In genomic region chr3:49513494-49514179, GRCh38 we compare ENCODE assay signal across 16 cellular contexts. TPM values are rescaled to one million over a fixed set of nuclear protein-coding genes. Genes with fewer than 3 reads are reported as not detected.
A peak's percentile ranks its signal among the peaks of the same experiment; 100 is the strongest.
DNase-seq lines count a peak whose midpoint lies in the region; ATAC-seq, FAIRE-seq and TF ChIP-seq lines count a peak whose summit lies in the region.
"Had no signal": no experiment of that assay in that cellular context is flagged by ENCODE, and none has a peak within 500 bp of the region (broad histone marks: within the 10 kb centered on the region; RNA-seq: fewer than 3 reads in every experiment).

No MANE protein-coding gene starts in this region.

- H3K4me3 Mint-ChIP-seq in Calu3 (ENCODE audit: low read depth, unreplicated experiment) (no peak overlapping the region), astrocyte (ENCODE audit: unreplicated experiment) (no peak overlapping the region)

- H3K36me3 Mint-ChIP-seq in Calu3 (ENCODE audit: insufficient read depth, unreplicated experiment) = peaks cover 50% of the 10 kb centered on the region
- H3K36me3 Mint-ChIP-seq in astrocyte (ENCODE audit: low read depth, unreplicated experiment) = peaks cover 20% of the 10 kb centered on the region

- in situ Hi-C loops in gastrocnemius medialis (cut with MboI; ENCODE audit: low sequenced_read_pairs in 4 of 4) = no loop called here

- H3K36me3 ChIP-seq in astrocyte (ENCODE audit: insufficient read depth, low read length) (peaks cover 16% of the 10 kb centered on the region), liver (ENCODE audit: control insufficient read depth in 4 of 4, insufficient read depth in 3 of 4, low read depth in 1 of 4, low read length in 3 of 4) (peaks cover 3 to 9% (median 8%) of the 10 kb centered on the region in 4 donors), gastrocnemius medialis (peaks cover 0 to 36% of the 10 kb centered on the region in 2 donors), Karpas-422 (ENCODE audit: insufficient read depth, low read length) (peaks cover 16% of the 10 kb centered on the region; the same call in 1 of the 2 replicates)

- no peak overlapping the region for H3K9ac ChIP-seq in astrocyte (ENCODE audit: low read length)
- H3K9ac ChIP-seq in liver (ENCODE audit: low read depth in 1 of 2, low read length in 2 of 2) = no peak overlapping the region
- H3K9ac ChIP-seq in Karpas-422 (ENCODE audit: low read length) = no peak overlapping the region

- peak; percentile 20 for FAIRE-seq in astrocyte (lab: Jason Lieb, UNC)
- FAIRE-seq: K562 had no signal

- H3K27ac Mint-ChIP-seq in Calu3 (ENCODE audit: unreplicated experiment) (peak overlapping the region; percentile 39), astrocyte (ENCODE audit: unreplicated experiment) (no peak overlapping the region)

- H3K79me2 ChIP-seq in astrocyte (ENCODE audit: insufficient read depth, low read length) = no peaks in the 10 kb centered on the region
- H3K79me2 ChIP-seq in Karpas-422 (ENCODE audit: low read length) = peaks cover 25% of the 10 kb centered on the region

- TF ChIP-seq CTCF in Calu3 (IDR thresholded peaks at IDR 0.05; ENCODE audit: unreplicated experiment) (no peak), astrocyte (IDR thresholded peaks at IDR 0.05; ENCODE audit: insufficient read depth, low read depth, low read length) (no peak), liver (IDR thresholded peaks at IDR 0.05; ENCODE audit: low read depth, low read length, missing input control) (no peak), gastrocnemius medialis (IDR thresholded peaks at IDR 0.05 in 4 of 5, conservative IDR thresholded peaks at IDR 0.05 in 1 of 5) (no peak)

- intact Hi-C loops in Calu3 (cut with micrococcal nuclease; ENCODE audit: unreplicated experiment) = loop anchor here (5.0 kb wide), 1 partner anchor 41 kb away; the partner anchor contains the start of gene DAG1
- intact Hi-C loops in gastrocnemius medialis (cut with DNase I; ENCODE audit: low total_unique reads) = no loop called here

- no peak overlapping the region for H2AFZ ChIP-seq in astrocyte (ENCODE audit: low read depth, low read length)
- H2AFZ ChIP-seq in Karpas-422 (ENCODE audit: low read length) = no peak overlapping the region

- CTCF ChIA-PET in Calu3 (lab: Charles Lee) = interaction anchor here (0.6 to 1.1 kb wide), 3 partner anchors 10 to 20 kb away, joined by 3 to 4 read pairs (median 4); no protein-coding TSS in a partner anchor

- no TSS peak for BruUV-seq in Calu3 (replicated peaks; lab: Mats Ljungman, UMichigan)

- H4K20me1 ChIP-seq in astrocyte (ENCODE audit: insufficient read depth, low read length) (peaks cover 9% of the 10 kb centered on the region), Karpas-422 (ENCODE audit: insufficient read depth, low read depth, low read length) (no peaks in the 10 kb centered on the region)

- peaks cover 36% of the 10 kb centered on the region for H3K4me1 Mint-ChIP-seq in Calu3 (ENCODE audit: low read depth, unreplicated experiment)
- H3K4me1 Mint-ChIP-seq in astrocyte (ENCODE audit: low read depth, unreplicated experiment) = no peaks in the 10 kb centered on the region

- H3K27me3 ChIP-seq in astrocyte (ENCODE audit: insufficient read depth, low read length) (no peaks in the 10 kb centered on the region), liver (ENCODE audit: control insufficient read depth in 4 of 4, insufficient read depth in 4 of 4, low read length in 3 of 4) (no peaks in the 10 kb centered on the region), gastrocnemius medialis (no peaks in the 10 kb centered on the region), Karpas-422 (ENCODE audit: low read length) (no peaks in the 10 kb centered on the region)

- no peak for ATAC-seq in gastrocnemius medialis
- ATAC-seq: K562, Right ventricle myocardium inferior had no signal

- H3K4me3 ChIP-seq in astrocyte (ENCODE audit: insufficient read depth, low read depth, low read length) (no peak overlapping the region), liver (ENCODE audit: low read depth in 1 of 3, low read length in 3 of 3) (no peak overlapping the region), gastrocnemius medialis (no peak overlapping the region), Karpas-422 (ENCODE audit: low read length) (no peak overlapping the region)
- H3K4me3 ChIP-seq: K562, SK-N-MC had no signal

- no peak overlapping the region for H3K4me2 ChIP-seq in astrocyte (ENCODE audit: low read length)
- no peak overlapping the region for H3K4me2 ChIP-seq in Karpas-422 (ENCODE audit: low read depth, low read length, poor library complexity, severe bottlenecking)

- TF ChIP-seq RAD21 in liver (IDR thresholded peaks at IDR 0.05) = peak; percentile 22 to 30

- 43% methylated on average over 6 of the region's 6 CpGs for WGBS in liver

- H3K27ac ChIP-seq in astrocyte (ENCODE audit: low read depth, low read length) (no peak overlapping the region), liver (ENCODE audit: low read depth in 1 of 2, low read length in 2 of 2) (peak overlapping the region; percentile 26 to 36), gastrocnemius medialis (peak overlapping the region; percentile 9 to 84 (median 44)), Karpas-422 (ENCODE audit: low read length) (no peak overlapping the region)
- H3K27ac ChIP-seq: SK-N-MC had no signal

- no peaks in the 10 kb centered on the region for H3K9me3 Mint-ChIP-seq in Calu3 (ENCODE audit: low read depth, unreplicated experiment)
- H3K9me3 Mint-ChIP-seq in astrocyte (ENCODE audit: unreplicated experiment) = no peaks in the 10 kb centered on the region

- H3K9me3 ChIP-seq in astrocyte (ENCODE audit: insufficient read depth, low read depth, low read length) (no peaks in the 10 kb centered on the region), liver (ENCODE audit: control insufficient read depth in 4 of 4, low read length in 3 of 4) (no peaks in the 10 kb centered on the region), gastrocnemius medialis (no peaks in the 10 kb centered on the region), Karpas-422 (ENCODE audit: low read length) (no peaks in the 10 kb centered on the region)

- no peak for TF ChIP-seq POLR2A in gastrocnemius medialis (IDR thresholded peaks at IDR 0.05)

- DNase-seq in Calu3 (no peak), astrocyte (ENCODE audit: low read depth) (no peak), gastrocnemius medialis (no peak), Karpas-422 (no peak), OCI-M1 (lab: John Stamatoyannopoulos, UW) (no peak), iPS-NIHi7 (ENCODE audit: extremely low spot score) (no peak), SIG-M5 (lab: John Stamatoyannopoulos, UW) (no peak)
- DNase-seq: AML-193, DMS79, NCI-H1417 treated with DMSO at 0.1 percent for 48 hours, NCI-H1930, NCI-H446 treated with DMSO at 0.1 percent for 48 hours had no signal

- H3K27me3 Mint-ChIP-seq in Calu3 (ENCODE audit: unreplicated experiment) (no peaks in the 10 kb centered on the region), astrocyte (ENCODE audit: low read depth, unreplicated experiment) (no peaks in the 10 kb centered on the region)

- H3K9me2 ChIP-seq in Karpas-422 (replicated peaks; ENCODE audit: insufficient read depth, low read length) = no peaks in the 10 kb centered on the region

- H3K4me1 ChIP-seq in astrocyte (ENCODE audit: insufficient read depth, low read length) (no peaks in the 10 kb centered on the region), liver (ENCODE audit: control insufficient read depth in 4 of 4, insufficient read depth in 4 of 4, low read length in 3 of 4) (peaks cover 15 to 35% (median 22%) of the 10 kb centered on the region in 4 donors), gastrocnemius medialis (peaks cover 49 to 56% of the 10 kb centered on the region in 2 donors), Karpas-422 (ENCODE audit: low read length) (no peaks in the 10 kb centered on the region)

TF ChIP-seq in liver, 16 proteins besides CTCF, POLR2A, EP300 and RAD21 (continues in another document):
- TF ChIP-seq FOXA1 (IDR thresholded peaks at IDR 0.05) (peak; percentile 92), REST (IDR thresholded peaks at IDR 0.05) (peak; percentile 41), GABPA (IDR thresholded peaks at IDR 0.05 in 1 of 2, conservative IDR thresholded peaks at IDR 0.05 in 1 of 2) (no peak), NR2F2 (IDR thresholded peaks at IDR 0.05) (no peak), JUND (IDR thresholded peaks at IDR 0.05) (peak in 1 of 2 donors; percentile 70)

RNA-seq across cellular contexts. Expression of gene BSN, which starts 40.6 kb away (rescaled TPM):
- total RNA-seq in Calu3 (2022) (0.71 and 0.92 TPM in 2 replicates), astrocyte (0.75 and 0.86 TPM in 2 replicates), liver (under 1 TPM; 0.42 to 0.67 TPM), gastrocnemius medialis (under 1 TPM; 0.10 to 0.24 (median 0.21) TPM)
- polyA plus RNA-seq in liver = under 1 TPM; 0.32 to 0.38 TPM
- 0.37 and 0.61 TPM in 2 replicates for total RNA-seq in Karpas-422 (2014; rRNA removed; shearing (Covaris generic); ENCODE audit: low replicate concordance)

RNA-seq across cellular contexts. Expression of gene DAG1, which starts 43.6 kb away (rescaled TPM):
- total RNA-seq in Calu3 (2022) (164 and 226 TPM in 2 replicates), astrocyte (64.3 and 84.3 TPM in 2 replicates), liver (10 to 100 TPM; 16.1 to 40.8 TPM), gastrocnemius medialis (100 to 1,000 TPM in 3 of 4 donors, 10 to 100 TPM in 1; 95.0 to 177 (median 109) TPM)
- polyA plus RNA-seq in liver = 10 to 100 TPM; 12.1 to 54.4 TPM
- total RNA-seq in Karpas-422 (2014; rRNA removed; shearing (Covaris generic); ENCODE audit: low replicate concordance) = 11.3 and 19.1 TPM in 2 replicates

Comparison
In these comparisons a context has a peak if more than half of its experiments do, and no peak if none do; other contexts are left out.
1. H3K27ac ChIP-seq: peak in liver (2 of 2) and gastrocnemius medialis (4 of 4); none in astrocyte (single experiment) and Karpas-422 (single experiment).